13 cellular contexts compared by ENCODE assay signal in the genomic region with DNA sequence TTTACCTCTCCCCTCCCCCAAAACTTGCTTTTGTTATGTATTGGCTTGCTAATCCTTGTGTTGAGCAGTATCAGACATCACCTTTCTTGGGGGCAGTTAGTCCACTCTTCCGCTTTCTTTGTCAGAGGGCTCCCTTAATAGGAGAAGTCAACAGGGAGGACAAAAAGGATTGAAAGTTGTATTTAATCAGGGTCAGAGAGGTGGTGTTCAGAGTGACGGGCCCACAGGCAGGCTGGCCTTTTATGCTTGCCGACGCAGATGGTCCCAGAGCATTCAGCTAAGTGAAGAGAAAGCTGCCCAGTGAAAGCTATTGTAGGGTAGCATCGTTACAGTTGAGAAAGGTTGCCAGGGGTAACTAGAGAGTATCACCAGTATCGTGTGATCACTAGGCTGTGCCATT.
DNase-seq lines count a peak whose midpoint lies in the region; ATAC-seq, FAIRE-seq and TF ChIP-seq lines count a peak whose summit lies in the region.
"Had no signal": no experiment of that assay in that cellular context is flagged by ENCODE, and none has a peak within 500 bp of the region (broad histone marks: within the 10 kb centered on the region; RNA-seq: fewer than 3 reads in every experiment).

No MANE protein-coding gene starts in this region.

- H3K27me3 ChIP-seq in HAP-1 (ENCODE audit: low read depth) = no peaks in the 10 kb centered on the region
- H3K27me3 ChIP-seq: right lobe of liver had no signal

- no peak for TF ChIP-seq POLR2A in GM12892 (IDR thresholded peaks at IDR 0.05; ENCODE audit: low read depth, low read length)

- peaks cover 11% of the 10 kb centered on the region for H3K4me1 ChIP-seq in HAP-1
- H3K4me1 ChIP-seq: right lobe of liver had no signal

- no peaks in the 10 kb centered on the region for H3K9me3 ChIP-seq in HAP-1
- H3K9me3 ChIP-seq: right lobe of liver had no signal

- ATAC-seq in GM19023 (IDR thresholded peaks at IDR 0.05; ENCODE audit: unreplicated experiment) = no peak
- ATAC-seq: right lobe of liver had no signal

- H3K36me3 ChIP-seq in HAP-1 (replicated peaks) = no peaks in the 10 kb centered on the region
- H3K36me3 ChIP-seq: right lobe of liver had no signal

- FAIRE-seq in GM12892 (lab: Jason Lieb, UNC) = peak; percentile 57
- FAIRE-seq: colon had no signal

- DNase-seq in GM12892 (ENCODE audit: insufficient read length) (no peak), HAP-1 (ENCODE audit: low spot score in 2 of 2) (peak; percentile 76 to 92), NCI-H1092 treated with DMSO at 0.1 percent for 48 hours (lab: John Stamatoyannopoulos, UW) (peak; percentile 25), iPS DF 4.7 (ENCODE audit: extremely low read depth, low spot score) (peak; percentile 83), A172 (ENCODE audit: low spot score) (no peak), GF-D8 (lab: John Stamatoyannopoulos, UW) (no peak)
- no peak for DNase-seq in activated CD8-positive, alpha-beta memory T cell treated with anti-CD3 and anti-CD28 coated beads, Interleukin-2, amount 50 U/mL, for 4 hours
- DNase-seq: immature natural killer cell, MV-4-11, NCI-H526, right lobe of liver had no signal

- in situ Hi-C loops in HAP-1 (cut with MboI; ENCODE audit: low sequenced_read_pairs) = no loop called here

- H3K4me3 ChIP-seq in HAP-1 = no peak overlapping the region
- H3K4me3 ChIP-seq: right lobe of liver had no signal

Comparison
In these comparisons a context has a peak if more than half of its experiments do, and no peak if none do; other contexts are left out.
1. DNase-seq: peak in HAP-1 (2 of 2), NCI-H1092 treated with DMSO at 0.1 percent for 48 hours (single experiment) and iPS DF 4.7 (single experiment); none in GM12892 (single experiment), A172 (single experiment), GF-D8 (single experiment) and activated CD8-positive, alpha-beta memory T cell treated with anti-CD3 and anti-CD28 coated beads, Interleukin-2, amount 50 U/mL, for 4 hours (single experiment).